In the genomic region with DNA sequence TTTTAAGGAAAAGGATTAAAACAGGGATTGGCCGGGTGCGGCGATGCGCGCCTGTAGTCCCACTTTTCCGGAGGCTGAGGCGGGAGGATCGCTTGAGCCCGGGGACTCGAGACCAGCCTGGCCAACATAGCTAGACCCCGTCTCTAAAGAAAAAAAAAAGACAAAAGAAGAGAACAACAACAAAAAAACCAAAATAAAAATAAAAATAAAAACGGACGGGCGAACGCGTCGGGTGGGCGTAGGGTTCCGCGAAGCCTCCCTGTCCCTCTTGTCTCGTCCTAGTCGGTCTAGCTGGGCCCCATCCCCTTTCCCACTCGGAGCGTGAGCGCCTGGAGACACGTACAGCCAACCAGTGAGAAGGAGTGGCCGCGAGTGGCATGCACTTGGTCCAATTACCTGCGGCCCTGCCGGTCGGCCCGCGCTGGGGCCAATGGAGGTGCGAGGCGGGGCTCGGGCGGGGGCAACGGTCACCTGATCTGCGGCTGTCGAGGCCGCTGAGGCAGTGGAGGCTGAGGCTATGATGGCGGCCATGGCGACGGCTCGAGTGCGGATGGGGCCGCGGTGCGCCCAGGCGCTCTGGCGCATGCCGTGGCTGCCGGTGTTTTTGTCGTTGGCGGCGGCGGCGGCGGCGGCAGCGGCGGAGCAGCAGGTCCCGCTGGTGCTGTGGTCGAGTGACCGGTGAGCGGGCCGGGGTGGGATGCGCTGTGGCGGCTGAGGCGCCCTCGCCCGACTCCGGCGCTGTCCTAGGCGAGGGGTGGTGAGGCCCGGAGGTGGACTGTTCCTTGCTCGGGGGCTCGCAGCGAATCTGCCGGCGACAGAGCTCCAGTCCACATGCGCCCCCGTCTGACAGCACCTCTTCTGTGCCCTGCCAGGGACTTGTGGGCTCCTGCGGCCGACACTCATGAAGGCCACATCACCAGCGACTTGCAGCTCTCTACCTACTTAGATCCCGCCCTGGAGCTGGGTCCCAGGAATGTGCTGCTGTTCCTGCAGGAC, we compare ENCODE assay signal across 1 cellular context.
TF ChIP-seq lines count a peak whose summit lies in the region.

A gene with protein sequence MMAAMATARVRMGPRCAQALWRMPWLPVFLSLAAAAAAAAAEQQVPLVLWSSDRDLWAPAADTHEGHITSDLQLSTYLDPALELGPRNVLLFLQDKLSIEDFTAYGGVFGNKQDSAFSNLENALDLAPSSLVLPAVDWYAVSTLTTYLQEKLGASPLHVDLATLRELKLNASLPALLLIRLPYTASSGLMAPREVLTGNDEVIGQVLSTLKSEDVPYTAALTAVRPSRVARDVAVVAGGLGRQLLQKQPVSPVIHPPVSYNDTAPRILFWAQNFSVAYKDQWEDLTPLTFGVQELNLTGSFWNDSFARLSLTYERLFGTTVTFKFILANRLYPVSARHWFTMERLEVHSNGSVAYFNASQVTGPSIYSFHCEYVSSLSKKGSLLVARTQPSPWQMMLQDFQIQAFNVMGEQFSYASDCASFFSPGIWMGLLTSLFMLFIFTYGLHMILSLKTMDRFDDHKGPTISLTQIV (plus strand): TSS at position 502 of the 996 bp plus-strand sequence. CDS start 16 bp downstream, at position 518.

TF ChIP-seq in SK-N-SH, 30 proteins besides CTCF, POLR2A, EP300 and RAD21 (continued from another document):
- TF ChIP-seq IRF3 (IDR thresholded peaks at IDR 0.05; ENCODE audit: low read depth, low read length): peak; percentile 63
- no peak for TF ChIP-seq ELF1 (IDR thresholded peaks at IDR 0.05)
- TF ChIP-seq, protein P1, sequence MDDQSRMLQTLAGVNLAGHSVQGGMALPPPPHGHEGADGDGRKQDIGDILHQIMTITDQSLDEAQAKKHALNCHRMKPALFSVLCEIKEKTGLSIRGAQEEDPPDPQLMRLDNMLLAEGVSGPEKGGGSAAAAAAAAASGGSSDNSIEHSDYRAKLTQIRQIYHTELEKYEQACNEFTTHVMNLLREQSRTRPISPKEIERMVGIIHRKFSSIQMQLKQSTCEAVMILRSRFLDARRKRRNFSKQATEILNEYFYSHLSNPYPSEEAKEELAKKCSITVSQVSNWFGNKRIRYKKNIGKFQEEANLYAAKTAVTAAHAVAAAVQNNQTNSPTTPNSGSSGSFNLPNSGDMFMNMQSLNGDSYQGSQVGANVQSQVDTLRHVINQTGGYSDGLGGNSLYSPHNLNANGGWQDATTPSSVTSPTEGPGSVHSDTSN (IDR thresholded peaks at IDR 0.05): peak; percentile 100
- peak; percentile 68 for TF ChIP-seq RFX5 (IDR thresholded peaks at IDR 0.05; ENCODE audit: low read length)
- no peak for TF ChIP-seq TAF1 (IDR thresholded peaks at IDR 0.05; ENCODE audit: borderline replicate concordance, low read depth, low read length)
- TF ChIP-seq SIN3A (IDR thresholded peaks at IDR 0.05; ENCODE audit: borderline replicate concordance, low read depth, low read length): no peak
- no peak for TF ChIP-seq JUND (IDR thresholded peaks at IDR 0.05)
- peak; percentile 86 for TF ChIP-seq YY1 (IDR thresholded peaks at IDR 0.05; ENCODE audit: low read depth)
- no peak for TF ChIP-seq SMC3 (IDR thresholded peaks at IDR 0.05; ENCODE audit: low read depth, low read length)
- no peak for TF ChIP-seq RXRA (IDR thresholded peaks at IDR 0.05; ENCODE audit: borderline replicate concordance, low read depth)
- no peak for TF ChIP-seq EZH2phosphoT487 (IDR thresholded peaks at IDR 0.05; ENCODE audit: borderline replicate concordance, low read depth)
- no peak for TF ChIP-seq FOXM1 (IDR thresholded peaks at IDR 0.05; ENCODE audit: low read depth)
- TF ChIP-seq, protein P2, sequence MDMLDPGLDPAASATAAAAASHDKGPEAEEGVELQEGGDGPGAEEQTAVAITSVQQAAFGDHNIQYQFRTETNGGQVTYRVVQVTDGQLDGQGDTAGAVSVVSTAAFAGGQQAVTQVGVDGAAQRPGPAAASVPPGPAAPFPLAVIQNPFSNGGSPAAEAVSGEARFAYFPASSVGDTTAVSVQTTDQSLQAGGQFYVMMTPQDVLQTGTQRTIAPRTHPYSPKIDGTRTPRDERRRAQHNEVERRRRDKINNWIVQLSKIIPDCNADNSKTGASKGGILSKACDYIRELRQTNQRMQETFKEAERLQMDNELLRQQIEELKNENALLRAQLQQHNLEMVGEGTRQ (IDR thresholded peaks at IDR 0.05; ENCODE audit: borderline replicate concordance, low read depth, low read length): peak; percentile 30; the same call in 1 of the 2 replicates
